Comparison of ENCODE assay signal across 19 cellular contexts in genomic region chr17:1252203-1252608, GRCh38. TPM values are rescaled to one million over a fixed set of nuclear protein-coding genes. Genes with fewer than 3 reads are reported as not detected.
DNase-seq lines count a peak whose midpoint lies in the region; ATAC-seq lines count a peak whose summit lies in the region.
"Had no signal": no experiment of that assay in that cellular context is flagged by ENCODE, and none has a peak within 500 bp of the region (broad histone marks: within the 10 kb centered on the region; RNA-seq: fewer than 3 reads in every experiment).

No MANE protein-coding gene starts in this region.

- H3K36me3 Mint-ChIP-seq in activated naive CD4-positive, alpha-beta T cell treated with anti-CD3 and anti-CD28 coated beads, Interleukin-2, amount 50 U/mL, for 72 hours, result no peaks in the 10 kb centered on the region
- H3K36me3 Mint-ChIP-seq: type B pancreatic cell had no signal

- H3K27me3 ChIP-seq in adipocyte (replicated peaks; ENCODE audit: control insufficient read depth, insufficient read depth, low read length), result no peaks in the 10 kb centered on the region
- H3K27me3 ChIP-seq: pancreas had no signal

- no peaks in the 10 kb centered on the region for H3K9me3 ChIP-seq in adipocyte (ENCODE audit: control insufficient read depth, low read length)
- H3K9me3 ChIP-seq: pancreas had no signal

- peak; percentile 14 for DNase-seq in DMS153 (lab: John Stamatoyannopoulos, UW)
- no peak for DNase-seq in DMS153 treated with DMSO at 0.1 percent for 48 hours (lab: John Stamatoyannopoulos, UW; ENCODE audit: unreplicated experiment)
- peak; percentile 68 for DNase-seq in NCI-H2081 treated with DMSO at 0.1 percent for 48 hours (lab: John Stamatoyannopoulos, UW)
- DNase-seq in adipocyte (ENCODE audit: low read depth), result no peak
- DNase-seq in occipital lobe (lab: John Stamatoyannopoulos, UW), result peak; percentile 26
- no peak for DNase-seq in NOMO-1 (lab: John Stamatoyannopoulos, UW; ENCODE audit: unreplicated experiment in 2 of 2)
- no peak for DNase-seq in activated naive CD4-positive, alpha-beta T cell treated with anti-CD3 and anti-CD28 coated beads, Interleukin-2, amount 50 U/mL, for 72 hours (ENCODE audit: low spot score in 2 of 2)
- DNase-seq in effector CD4-positive, alpha-beta T cell, result no peak
- DNase-seq: activated CD4-positive, CD25-positive, alpha-beta regulatory T cell treated with anti-CD3 and anti-CD28 coated beads, Interleukin-2, amount 50 U/mL, for 72 hours; activated T-cell treated with anti-CD3 and anti-CD28 coated beads, Interleukin-2, amount 50 U/mL, for 24 hours; endodermal cell; IMR-90; NCI-H510A treated with DMSO at 0.1 percent for 48 hours; pancreas; stimulated activated CD4-positive, alpha-beta T cell treated with anti-CD3 and anti-CD28 coated beads, Interleukin-15, amount 100 ng/mL, for 24 hours had no signal

- H3K9me3 Mint-ChIP-seq in activated naive CD4-positive, alpha-beta T cell treated with anti-CD3 and anti-CD28 coated beads, Interleukin-2, amount 50 U/mL, for 72 hours, result no peaks in the 10 kb centered on the region
- H3K9me3 Mint-ChIP-seq: type B pancreatic cell had no signal

- H3K36me3 ChIP-seq in adipocyte (ENCODE audit: control insufficient read depth, insufficient read depth, low read length, severe bottlenecking), result no peaks in the 10 kb centered on the region
- H3K36me3 ChIP-seq: pancreas had no signal

- H3K4me1 ChIP-seq in adipocyte (ENCODE audit: control insufficient read depth, insufficient read depth, low read length), result no peaks in the 10 kb centered on the region
- H3K4me1 ChIP-seq: pancreas had no signal

- peak overlapping the region; percentile 27 for H3K9ac ChIP-seq in adipocyte (ENCODE audit: low read length)

- no peak overlapping the region for H3K27ac Mint-ChIP-seq in activated naive CD4-positive, alpha-beta T cell treated with anti-CD3 and anti-CD28 coated beads, Interleukin-2, amount 50 U/mL, for 72 hours
- H3K27ac Mint-ChIP-seq: activated T-cell treated with anti-CD3 and anti-CD28 coated beads, Interleukin-2, amount 50 U/mL, for 24 hours; endodermal cell; type B pancreatic cell had no signal

- ATAC-seq in activated naive CD4-positive, alpha-beta T cell treated with anti-CD3 and anti-CD28 coated beads, Interleukin-2, amount 50 U/mL, for 72 hours, result no peak
- ATAC-seq: GM12878 had no signal

- no peak overlapping the region for H3K4me3 ChIP-seq in adipocyte (ENCODE audit: low read length)
- H3K4me3 ChIP-seq: GM12878, pancreas had no signal

RNA-seq across cellular contexts. Expression of gene BHLHA9, which starts 18.0 kb away (rescaled TPM):
- not detected for total RNA-seq in occipital lobe
- not detected for total RNA-seq in activated naive CD4-positive, alpha-beta T cell treated with anti-CD3 and anti-CD28 coated beads, Interleukin-2, amount 50 U/mL, for 72 hours
- total RNA-seq: GM12878, H4, IMR-90, lung microvascular endothelial cell, pancreas had no signal

RNA-seq across cellular contexts. Expression of gene TRARG1, which starts 27.3 kb away (rescaled TPM):
- not detected for total RNA-seq in occipital lobe
- under 1 TPM in 1 of 2 donors, not detected in 1; 0.08 TPM for total RNA-seq in activated naive CD4-positive, alpha-beta T cell treated with anti-CD3 and anti-CD28 coated beads, Interleukin-2, amount 50 U/mL, for 72 hours
- total RNA-seq: endodermal cell, GM12878, H4, IMR-90, lung microvascular endothelial cell had no signal

Comparison
In these comparisons a context has a peak if more than half of its experiments do, and no peak if none do; other contexts are left out.
1. DNase-seq: peak in DMS153 (single experiment), NCI-H2081 treated with DMSO at 0.1 percent for 48 hours (single experiment) and occipital lobe (single experiment); none in DMS153 treated with DMSO at 0.1 percent for 48 hours (single experiment), adipocyte (single experiment), NOMO-1 (0 of 2), activated naive CD4-positive, alpha-beta T cell treated with anti-CD3 and anti-CD28 coated beads, Interleukin-2, amount 50 U/mL, for 72 hours (0 of 2) and effector CD4-positive, alpha-beta T cell (single experiment).